In the genomic region with DNA sequence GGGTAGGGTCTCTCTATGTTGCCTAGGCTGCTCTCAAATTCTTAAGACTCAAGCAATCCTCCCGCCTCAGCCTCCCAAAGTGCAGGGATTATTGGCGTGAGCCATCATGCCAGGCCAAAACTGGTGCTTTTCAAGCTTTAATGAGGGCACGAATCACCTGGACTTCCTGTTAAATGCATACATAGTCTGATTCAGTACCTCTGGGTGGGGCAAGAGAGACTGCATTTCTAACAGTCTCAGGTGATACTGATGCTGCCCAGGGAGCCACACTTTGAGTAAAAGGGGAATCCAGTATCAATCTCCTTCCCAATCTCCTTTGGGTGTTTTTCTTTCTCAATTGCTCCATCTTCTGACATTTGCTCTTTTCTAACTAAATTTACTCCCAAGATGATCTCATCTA, we compare ENCODE assay signal across 11 cellular contexts.
"Had no signal": no experiment of that assay in that cellular context is flagged by ENCODE, and none has a peak within 500 bp of the region (broad histone marks: within the 10 kb centered on the region; RNA-seq: fewer than 3 reads in every experiment).

No MANE protein-coding gene starts in this region.

- H3K36me3 ChIP-seq: gastroesophageal sphincter, tibial nerve had no signal

- DNase-seq: activated CD4-positive, alpha-beta T cell treated with anti-CD3 and anti-CD28 coated beads for 36 hours; activated naive CD4-positive, alpha-beta T cell treated with anti-CD3 and anti-CD28 coated beads for 36 hours; kidney; midbrain; naive thymus-derived CD4-positive, alpha-beta T cell; nucleus accumbens; stimulated activated CD4-positive, alpha-beta T cell treated with anti-CD3 and anti-CD28 coated beads, Interleukin-2, amount 100 ng/mL, for 24 hours; stimulated activated naive B cell treated with anti-CD40 and anti-IgM and Interleukin-4, amounts not matched to agents 10 μg/mL and 1 μg/mL and 100 μg/mL, for 72 hours had no signal

- ATAC-seq: activated CD4-positive, alpha-beta T cell treated with anti-CD3 and anti-CD28 coated beads for 36 hours; gastroesophageal sphincter; naive thymus-derived CD4-positive, alpha-beta T cell; sciatic nerve; stimulated activated naive B cell treated with anti-CD40 and anti-IgM and Interleukin-4, amounts not matched to agents 10 μg/mL and 1 μg/mL and 100 μg/mL, for 72 hours had no signal

- H3K27ac ChIP-seq: gastroesophageal sphincter, tibial nerve had no signal

- H3K4me3 ChIP-seq: gastroesophageal sphincter, tibial nerve had no signal

- H3K9me3 ChIP-seq: gastroesophageal sphincter, tibial nerve had no signal

- H3K27me3 ChIP-seq: gastroesophageal sphincter, tibial nerve had no signal
